In the genomic region with DNA sequence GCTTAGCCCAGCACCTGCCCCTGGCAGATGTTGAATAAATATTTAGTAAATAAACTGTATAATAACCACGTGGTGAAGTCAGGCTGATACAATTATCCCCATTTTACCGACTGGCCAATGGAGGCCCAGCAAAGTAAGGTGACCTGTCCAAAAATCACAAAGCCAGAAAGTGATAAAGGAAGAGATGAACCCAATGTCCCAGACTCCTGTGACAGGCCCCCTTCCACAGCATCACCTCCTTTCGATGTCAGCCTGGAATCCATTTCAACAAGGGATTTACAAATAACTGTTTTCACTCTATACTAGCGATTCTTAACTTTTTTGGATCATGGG, we compare ENCODE assay signal across 18 cellular contexts. TPM values are rescaled to one million over a fixed set of nuclear protein-coding genes. Genes with fewer than 3 reads are reported as not detected.
DNase-seq lines count a peak whose midpoint lies in the region; ATAC-seq, FAIRE-seq and TF ChIP-seq lines count a peak whose summit lies in the region.
"Had no signal": no experiment of that assay in that cellular context is flagged by ENCODE, and none has a peak within 500 bp of the region (broad histone marks: within the 10 kb centered on the region; RNA-seq: fewer than 3 reads in every experiment).

No MANE protein-coding gene starts in this region.

- no peak overlapping the region for H3K27ac Mint-ChIP-seq in WTC11

- H3K9ac ChIP-seq in HepG2 (ENCODE audit: insufficient read depth, low read depth, low read length) (no peak overlapping the region), MM.1S (ENCODE audit: low read length) (no peak overlapping the region), GM12878 (ENCODE audit: control insufficient read depth, insufficient read depth, low read length) (peak overlapping the region; percentile 42; the same call in 1 of the 2 replicates)

- peaks cover 4% of the 10 kb centered on the region; the same call in 1 of the 2 replicates for H3K36me3 Mint-ChIP-seq in WTC11
- H3K36me3 Mint-ChIP-seq: CD4-positive, alpha-beta memory T cell had no signal

- intact Hi-C loops in HepG2 (cut with micrococcal nuclease; ENCODE audit: unreplicated experiment): no loop called here
- intact Hi-C loops in right lobe of liver (cut with DNase I): no loop called here
- intact Hi-C loops in GM12878 (cut with micrococcal nuclease; ENCODE audit: unreplicated experiment): loop anchor here (2.0 kb wide), 2 partner anchors 64 to 74 kb away; a partner anchor contains a TSS
- intact Hi-C loops in breast epithelium (cut with DNase I; ENCODE audit: low total_unique reads): loop anchor here (10.0 kb wide), 1 partner anchor 58 kb away; no protein-coding TSS in a partner anchor

- 36% methylated on average over 4 of the region's 4 CpGs for WGBS in HepG2 (ENCODE audit: low lambda C conversion rate)
- WGBS in right lobe of liver (ENCODE audit: insufficient coverage, low coverage, low lambda C conversion rate, missing lambda C conversion rate): 67% methylated on average over 4 of the region's 4 CpGs
- WGBS in GM12878 (ENCODE audit: insufficient coverage, insufficient replicate concordance, low lambda C conversion rate, missing lambda C conversion rate): 36% methylated on average over 4 of the region's 4 CpGs

- H3K9me3 Mint-ChIP-seq in WTC11: peaks cover 5% of the 10 kb centered on the region
- H3K9me3 Mint-ChIP-seq: CD4-positive, alpha-beta memory T cell had no signal

- TF ChIP-seq POLR2A in HepG2 (IDR thresholded peaks at IDR 0.05; ENCODE audit: insufficient read depth in 1 of 2, low read depth in 2 of 2, low read length in 2 of 2): no peak
- no peak for TF ChIP-seq POLR2A in right lobe of liver (IDR thresholded peaks at IDR 0.05)
- TF ChIP-seq POLR2A in GM12878 (IDR thresholded peaks at IDR 0.05; ENCODE audit: low read depth, low read length): no peak
- no peak for TF ChIP-seq POLR2A in breast epithelium (IDR thresholded peaks at IDR 0.05)

- H3K27me3 ChIP-seq in HepG2 (ENCODE audit: control insufficient read depth in 1 of 2, insufficient read depth in 2 of 2, low read length in 2 of 2) (peaks cover 1 to 4% of the 10 kb centered on the region in 2 experiments; a peak in 3 of 5 replicates), right lobe of liver (no peaks in the 10 kb centered on the region), MM.1S (replicated peaks; ENCODE audit: insufficient read depth, low read length) (no peaks in the 10 kb centered on the region), GM12878 (replicated peaks in 1 of 2; ENCODE audit: control insufficient read depth in 2 of 2, insufficient read depth in 2 of 2, low read length in 1 of 2) (no peaks in the 10 kb centered on the region), breast epithelium (no peaks in the 10 kb centered on the region)
- H3K27me3 ChIP-seq: SJCRH30 had no signal

- no peaks in the 10 kb centered on the region for H3K4me1 ChIP-seq in HepG2 (ENCODE audit: insufficient read depth, low read length)
- H3K4me1 ChIP-seq in right lobe of liver: no peaks in the 10 kb centered on the region
- H3K4me1 ChIP-seq in MM.1S (ENCODE audit: low read length): peaks cover 17% of the 10 kb centered on the region
- peaks cover 38% of the 10 kb centered on the region for H3K4me1 ChIP-seq in GM12878 (ENCODE audit: control insufficient read depth, insufficient read depth, low read length)
- H3K4me1 ChIP-seq in breast epithelium: no peaks in the 10 kb centered on the region
- H3K4me1 ChIP-seq: SJCRH30 had no signal

- H3K9me2 ChIP-seq in MM.1S (replicated peaks; ENCODE audit: insufficient read depth, low read length): no peaks in the 10 kb centered on the region

- H2AFZ ChIP-seq in HepG2 (ENCODE audit: low read length): no peak overlapping the region
- peak overlapping the region; percentile 59 for H2AFZ ChIP-seq in MM.1S (ENCODE audit: low read length)
- no peak overlapping the region; the same call in 1 of the 2 replicates for H2AFZ ChIP-seq in GM12878 (ENCODE audit: control insufficient read depth, low read depth, low read length)

- FAIRE-seq in HepG2 (lab: Jason Lieb, UNC): no peak
- FAIRE-seq in GM12878 (lab: Jason Lieb, UNC): peak; percentile 47
- FAIRE-seq: H54 had no signal

- ATAC-seq in HepG2: no peak
- no peak for ATAC-seq in right lobe of liver
- no peak for ATAC-seq in GM12878
- no peak for ATAC-seq in WTC11

- H4K20me1 ChIP-seq in HepG2 (ENCODE audit: insufficient read depth, low read length): no peaks in the 10 kb centered on the region
- H4K20me1 ChIP-seq in MM.1S (ENCODE audit: insufficient read depth, low read length): no peaks in the 10 kb centered on the region
- H4K20me1 ChIP-seq in GM12878 (ENCODE audit: control insufficient read depth, insufficient read depth): no peaks in the 10 kb centered on the region

- no peak overlapping the region for H3K4me2 ChIP-seq in HepG2 (ENCODE audit: low read depth, low read length)
- H3K4me2 ChIP-seq in MM.1S (ENCODE audit: low read depth, low read length): peak overlapping the region; percentile 42; the same call in 1 of the 2 replicates
- H3K4me2 ChIP-seq in GM12878 (ENCODE audit: control insufficient read depth, insufficient read depth): peak overlapping the region; percentile 66

- peaks cover 7% of the 10 kb centered on the region for H3K27me3 Mint-ChIP-seq in WTC11 (ENCODE audit: low read depth)

- H3F3A ChIP-seq in MM.1S (ENCODE audit: insufficient read depth, low read length): peaks cover 12% of the 10 kb centered on the region

- peaks cover 2% of the 10 kb centered on the region; the same call in 1 of the 2 replicates for H3K4me1 Mint-ChIP-seq in WTC11

- H3K4me3 ChIP-seq in HepG2 (replicated peaks in 1 of 3; ENCODE audit: insufficient read depth in 1 of 3, low read depth in 2 of 3, low read length in 3 of 3): no peak overlapping the region
- H3K4me3 ChIP-seq in right lobe of liver: no peak overlapping the region
- H3K4me3 ChIP-seq in MM.1S (ENCODE audit: low read length): no peak overlapping the region
- no peak overlapping the region for H3K4me3 ChIP-seq in GM12878
- no peak overlapping the region for H3K4me3 ChIP-seq in breast epithelium
- H3K4me3 ChIP-seq: SJCRH30 had no signal

- CTCF ChIA-PET in HepG2 (lab: Yijun Ruan, JAX; ENCODE audit: low intra/inter-chr PET ratio, low total read pairs): no interaction called here
- CTCF ChIA-PET in GM12878 (lab: Yijun Ruan, JAX): interaction anchor here (1.0 kb wide), 1 partner anchor 65 kb away, joined by 5 read pairs; no protein-coding TSS in a partner anchor
- CTCF ChIA-PET in WTC11 (lab: Charles Lee): no interaction called here

- in situ Hi-C loops in HepG2 (cut with HindIII; ENCODE audit: extremely low pct_ligation_motif_present, low pct_unique_long_range_greater_than_20kb): no loop called here
- in situ Hi-C loops in GM12878 (cut with MboI): no loop called here

- SMC1A ChIA-PET in GM12878 (lab: Charles Lee; ENCODE audit: uncharacterized antibody, unreplicated experiment): interaction anchor here (1.0 to 1.1 kb wide), 4 partner anchors 20 to 65 kb away, joined by 3 to 4 read pairs (median 4); no protein-coding TSS in a partner anchor

- RAD21 ChIA-PET in GM12878 (lab: Charles Lee; ENCODE audit: unreplicated experiment): interaction anchor here (0.9 to 1.1 kb wide), 7 partner anchors 8 to 69 kb away, joined by 3 to 5 read pairs (median 3); a partner anchor contains a TSS

- TF ChIP-seq RAD21 in HepG2 (CRISPR knock-in tag; IDR thresholded peaks at IDR 0.05): no peak
- TF ChIP-seq RAD21 in GM12878 (IDR thresholded peaks at IDR 0.05; ENCODE audit: insufficient read depth, low read depth, low read length): no peak

- no peaks in the 10 kb centered on the region for H3K9me3 ChIP-seq in HepG2 (ENCODE audit: low read length)
- no peaks in the 10 kb centered on the region for H3K9me3 ChIP-seq in right lobe of liver
- H3K9me3 ChIP-seq in MM.1S (replicated peaks; ENCODE audit: insufficient read depth, low read length): no peaks in the 10 kb centered on the region; the same call in 1 of the 2 replicates
- peaks cover 6% of the 10 kb centered on the region for H3K9me3 ChIP-seq in GM12878 (replicated peaks; ENCODE audit: control insufficient read depth, insufficient read depth, low read length)
- no peaks in the 10 kb centered on the region for H3K9me3 ChIP-seq in breast epithelium
- H3K9me3 ChIP-seq: SJCRH30 had no signal

- DNase-seq in HepG2 (ENCODE audit: low spot score): no peak
- no peak for DNase-seq in right lobe of liver
- no peak for DNase-seq in MM.1S
- DNase-seq in GM12878 (ENCODE audit: low read depth, low spot score): no peak
- no peak for DNase-seq in WTC11 (ENCODE audit: low spot score)
- no peak for DNase-seq in SW 1271 (lab: John Stamatoyannopoulos, UW)
- DNase-seq in breast epithelium (ENCODE audit: low spot score in 2 of 2): no peak
- DNase-seq: CD4-positive, alpha-beta memory T cell; DMS79; GDM1; NCI-H1930; NCI-H2171; NCI-H82; RPMI8226; SJCRH30 had no signal

- BruUV-seq in HepG2 (replicated peaks; lab: Mats Ljungman, UMichigan) (no TSS peak), GM12878 (replicated peaks; lab: Mats Ljungman, UMichigan) (no TSS peak)

- H3K27ac ChIP-seq in HepG2 (ENCODE audit: extremely low read length, insufficient read depth, low read length) (no peak overlapping the region), right lobe of liver (no peak overlapping the region), MM.1S (ENCODE audit: low read length) (peak overlapping the region; percentile 49; the same call in 1 of the 2 replicates), GM12878 (ENCODE audit: control insufficient read depth, insufficient read depth) (peak overlapping the region; percentile 84), breast epithelium (no peak overlapping the region)
- H3K27ac ChIP-seq: SJCRH30 had no signal

- H3K79me2 ChIP-seq in HepG2 (ENCODE audit: insufficient read depth, low read length) (no peaks in the 10 kb centered on the region), MM.1S (ENCODE audit: low read length) (no peaks in the 10 kb centered on the region), GM12878 (ENCODE audit: control insufficient read depth, insufficient read depth, low read length) (no peaks in the 10 kb centered on the region)

- POLR2A ChIA-PET in HepG2 (lab: Yijun Ruan, JAX) (no interaction called here), GM12878 (lab: Charles Lee) (interaction anchor here (0.7 to 1.1 kb wide), 2 partner anchors 63 to 967 kb away, joined by 3 to 4 read pairs; a partner anchor contains a TSS), WTC11 (lab: Charles Lee) (no interaction called here)

- H3K4me3 Mint-ChIP-seq in WTC11: no peak overlapping the region
- H3K4me3 Mint-ChIP-seq: CD4-positive, alpha-beta memory T cell had no signal

- TF ChIP-seq CTCF in HepG2 (CRISPR knock-in tag; IDR thresholded peaks at IDR 0.05): no peak
- no peak for TF ChIP-seq CTCF in right lobe of liver (IDR thresholded peaks at IDR 0.05)
- TF ChIP-seq CTCF in MM.1S (IDR thresholded peaks at IDR 0.05; ENCODE audit: low read length): no peak
- no peak for TF ChIP-seq CTCF in GM12878 (IDR thresholded peaks at IDR 0.05 in 2 of 3, conservative IDR thresholded peaks at IDR 0.05 in 1 of 3; ENCODE audit: control insufficient read depth in 2 of 3, extremely low read depth in 1 of 3, insufficient read depth in 1 of 3, low read depth in 3 of 3, low read length in 3 of 3)
- no peak for TF ChIP-seq CTCF in WTC11 (IDR thresholded peaks at IDR 0.05)
- TF ChIP-seq CTCF in breast epithelium (IDR thresholded peaks at IDR 0.05): no peak

- H3K36me3 ChIP-seq in HepG2 (replicated peaks in 1 of 2; ENCODE audit: control insufficient read depth in 1 of 2, insufficient read depth in 2 of 2, low read length in 2 of 2) (no peaks in the 10 kb centered on the region), right lobe of liver (no peaks in the 10 kb centered on the region), MM.1S (replicated peaks; ENCODE audit: insufficient read depth, low read length) (no peaks in the 10 kb centered on the region), GM12878 (ENCODE audit: control insufficient read depth in 2 of 2, insufficient read depth in 2 of 2, low read length in 1 of 2) (peaks cover 0 to 2% of the 10 kb centered on the region in 2 experiments; a peak in 1 of 4 replicates), breast epithelium (no peaks in the 10 kb centered on the region)
- H3K36me3 ChIP-seq: SJCRH30 had no signal

- TF ChIP-seq EP300 in HepG2 (IDR thresholded peaks at IDR 0.05; ENCODE audit: low read depth in 2 of 2, low read length in 2 of 2): no peak
- TF ChIP-seq EP300 in HepG2 (CRISPR knock-in tag; IDR thresholded peaks at IDR 0.05; ENCODE audit: borderline replicate concordance): no peak
- no peak for TF ChIP-seq EP300 in GM12878 (IDR thresholded peaks at IDR 0.05; ENCODE audit: borderline replicate concordance in 1 of 2, control insufficient read depth in 1 of 2, low read depth in 2 of 2, low read length in 2 of 2)

RNA-seq across cellular contexts. Expression of a gene that starts 5.5 kb away (rescaled TPM):
- total RNA-seq in HepG2 (2016; rRNA removed; fragmentation: Illumina TruSeq; extraction: Trizol) (not detected in 2 replicates), right lobe of liver (under 1 TPM in 5 of 6 experiments, not detected in 1; 0.06 to 0.22 (median 0.13) TPM), GM12878 (2014; rRNA removed) (1.1 and 1.9 TPM in 2 replicates), GM12878 (2014; rRNA removed; fragmentation: Illumina TruSeq; extraction: Trizol) (1.5 and 1.7 TPM in 2 replicates), GM12878 (2021) (1.6 and 1.7 TPM in 2 replicates), WTC11 (2021) (1.2 to 3.1 TPM (median 2.1 TPM) in 3 replicates), breast epithelium (1 to 10 TPM in 1 of 3 donors, under 1 TPM in 1, not detected in 1; under 0.01 to 1.3 TPM)
- not detected in 2 replicates for total RNA-seq in HepG2 (2016; cell fraction: cytosol; rRNA removed; fragmentation: Illumina TruSeq; extraction: Trizol; ENCODE audit: low read depth)
- 0.17 TPM in 1 of 2 replicates, not detected in the other for total RNA-seq in HepG2 (2016; cell fraction: insoluble cytoplasmic fraction; rRNA removed; fragmentation: Illumina TruSeq; extraction: Trizol)
- total RNA-seq in HepG2 (2016; cell fraction: membrane; rRNA removed; fragmentation: Illumina TruSeq; extraction: Trizol): not detected in 2 replicates
- not detected in 2 replicates for total RNA-seq in HepG2 (2016; cell fraction: nucleus; rRNA removed; fragmentation: Illumina TruSeq; extraction: Trizol)
- polyA plus RNA-seq in HepG2 (2011; rRNA removed) (0.01 TPM in 1 of 2 replicates, not detected in the other), GM12878 (2011; rRNA removed) (2.6 and 2.8 TPM in 2 replicates), GM12878 (2014; fragmentation: Illumina TruSeq; extraction: Trizol) (1.9 and 2.8 TPM in 2 replicates), GM12878 (2014; fragmentation: Nextera tagmentation; extraction: Ambion mirVana) (1 to 10 TPM; 4.6 to 6.4 TPM), GM12878 (2014; rRNA removed) (1.4 and 1.8 TPM in 2 replicates), GM12878 (2016; fragmentation: Nextera tagmentation; extraction: Ambion mirVana) (1 to 10 TPM; 3.4 to 3.6 TPM)
- not detected in 2 replicates for polyA plus RNA-seq in HepG2 (2011; cell fraction: cytosol; rRNA removed)
- polyA plus RNA-seq in HepG2 (2011; cell fraction: nucleus; rRNA removed): not detected in 2 replicates
- polyA plus RNA-seq in HepG2 (2012): 0.64 TPM in 2 replicates
- not detected in 2 replicates for polyA plus RNA-seq in HepG2 (2016; cell fraction: cytosol; fragmentation: Illumina TruSeq; extraction: Trizol; ENCODE audit: low read depth)
- not detected in 2 replicates for polyA plus RNA-seq in HepG2 (2016; cell fraction: insoluble cytoplasmic fraction; fragmentation: Illumina TruSeq; extraction: Trizol; ENCODE audit: low read depth)
- not detected in 2 replicates for polyA plus RNA-seq in HepG2 (2016; cell fraction: membrane; fragmentation: Illumina TruSeq; extraction: Trizol; ENCODE audit: low read depth)
- polyA plus RNA-seq in HepG2 (2016; cell fraction: nucleus; fragmentation: Illumina TruSeq; extraction: Trizol; ENCODE audit: insufficient read depth, low read depth): not detected in 2 replicates
- not detected in 2 replicates for polyA minus RNA-seq in HepG2 (2011; rRNA and poly(A)+ RNA removed; ENCODE audit: low replicate concordance)
- polyA minus RNA-seq in HepG2 (2011; cell fraction: cytosol; rRNA and poly(A)+ RNA removed): not detected in 2 replicates
- polyA minus RNA-seq in HepG2 (2011; cell fraction: nucleus; rRNA and poly(A)+ RNA removed): not detected in 2 replicates
- total RNA-seq in GM12878 (2013; cell fraction: nucleolus; rRNA removed): 10.6 and 11.7 TPM in 2 replicates
- polyA plus RNA-seq in GM12878 (2011; ENCODE audit: low read depth): 3.2 TPM
- 1.2 and 1.6 TPM in 2 replicates for polyA plus RNA-seq in GM12878 (2011; cell fraction: cytosol; rRNA removed)
- polyA plus RNA-seq in GM12878 (2011; cell fraction: nucleus; rRNA removed): 1.2 and 1.8 TPM in 2 replicates
- 6.8 and 7.4 TPM in 2 replicates for polyA plus RNA-seq in GM12878 (2012)
- 0.88 and 1.5 TPM in 2 replicates for polyA minus RNA-seq in GM12878 (2011; rRNA and poly(A)+ RNA removed)
- polyA minus RNA-seq in GM12878 (2011; cell fraction: cytosol; rRNA and poly(A)+ RNA removed): 0.94 TPM in 1 of 2 replicates, not detected in the other
- 0.57 and 0.60 TPM in 2 replicates for polyA minus RNA-seq in GM12878 (2011; cell fraction: nucleus; rRNA and poly(A)+ RNA removed)
- total RNA-seq: A673; CD4-positive, alpha-beta memory T cell; NCI-H460; SJCRH30 had no signal

Comparison
In these comparisons a context has a peak if more than half of its experiments do, and no peak if none do; other contexts are left out.
1. H3K27ac ChIP-seq: peak in MM.1S (single experiment) and GM12878 (single experiment); none in HepG2 (single experiment), right lobe of liver (0 of 3) and breast epithelium (0 of 2).
2. intact Hi-C loops: an anchor here in GM12878 (2.0 kb wide) and breast epithelium (10.0 kb wide); none called in HepG2 and right lobe of liver.